ENCODE assay signal across 24 cellular contexts in genomic region chr5:8568858-8569257, GRCh38.
"Had no signal": no experiment of that assay in that cellular context is flagged by ENCODE, and none has a peak within 500 bp of the region (broad histone marks: within the 10 kb centered on the region; RNA-seq: fewer than 3 reads in every experiment).

No MANE protein-coding gene starts in this region.

- H3K4me1 Mint-ChIP-seq: natural killer cell; stimulated activated effector memory CD8-positive, alpha-beta T cell treated with anti-CD3 and anti-CD28 coated beads, Interleukin-12 subunit alpha, Interleukin-12 subunit beta, amount 100 ng/mL, for 72 hours had no signal

- H3K36me3 ChIP-seq: esophagus squamous epithelium, left lung, ovary, sigmoid colon, tibial artery had no signal

- H3K9me3 Mint-ChIP-seq: type B pancreatic cell had no signal

- H3K27ac ChIP-seq: coronary artery, esophagus squamous epithelium, left lung, ovary, psoas muscle, sigmoid colon, testis, tibial artery had no signal

- H3K4me3 Mint-ChIP-seq: natural killer cell; stimulated activated effector memory CD8-positive, alpha-beta T cell treated with anti-CD3 and anti-CD28 coated beads, Interleukin-12 subunit alpha, Interleukin-12 subunit beta, amount 100 ng/mL, for 72 hours; type B pancreatic cell had no signal

- H3K4me3 ChIP-seq: coronary artery, esophagus squamous epithelium, left lung, ovary, psoas muscle, sigmoid colon, testis, tibial artery had no signal

- ATAC-seq: left lung; natural killer cell; psoas muscle; right cardiac atrium; stimulated activated effector memory CD8-positive, alpha-beta T cell treated with anti-CD3 and anti-CD28 coated beads, Interleukin-12 subunit alpha, Interleukin-12 subunit beta, amount 100 ng/mL, for 72 hours had no signal

- DNase-seq: dermis blood vessel endothelial cell; effector memory CD4-positive, alpha-beta T cell; erythroblast; esophagus squamous epithelium; foreskin melanocyte; hypothalamus; kidney; left lung; natural killer cell; occipital lobe; ovary; posterior cingulate gyrus; psoas muscle; right cardiac atrium; sigmoid colon; stimulated activated CD4-positive, alpha-beta T cell treated with anti-CD3 and anti-CD28 coated beads, Interleukin-2, amount 100 ng/mL, for 24 hours; stimulated activated CD4-positive, alpha-beta T cell treated with anti-CD3 and anti-CD28 coated beads, Interleukin-4, amount 100 ng/mL, for 24 hours; stimulated activated naive CD4-positive, alpha-beta T cell treated with Interleukin-2 at 50 U/mL for 16 hours; substantia nigra; testis; tibial artery had no signal

- H3K36me3 Mint-ChIP-seq: stimulated activated effector memory CD8-positive, alpha-beta T cell treated with anti-CD3 and anti-CD28 coated beads, Interleukin-12 subunit alpha, Interleukin-12 subunit beta, amount 100 ng/mL, for 72 hours; type B pancreatic cell had no signal

- H3K9me3 ChIP-seq: esophagus squamous epithelium, left lung, ovary, psoas muscle, sigmoid colon, testis, tibial artery had no signal

- H3K27ac Mint-ChIP-seq: natural killer cell; stimulated activated effector memory CD8-positive, alpha-beta T cell treated with anti-CD3 and anti-CD28 coated beads, Interleukin-12 subunit alpha, Interleukin-12 subunit beta, amount 100 ng/mL, for 72 hours; type B pancreatic cell had no signal

- H3K4me1 ChIP-seq: esophagus squamous epithelium, left lung, psoas muscle, sigmoid colon, testis, tibial artery had no signal

- H3K27me3 ChIP-seq: esophagus squamous epithelium, left lung, ovary, sigmoid colon, testis, tibial artery had no signal
